In genomic region chr18:48300463-48300961, GRCh38 we compare ENCODE assay signal across 1 cellular context.
TF ChIP-seq lines count a peak whose summit lies in the region.

No MANE protein-coding gene starts in this region.

TF ChIP-seq in GM12878, 131 proteins besides CTCF, POLR2A, EP300 and RAD21 (continued from another document):
- no peak for TF ChIP-seq ZBTB4 (CRISPR knock-in tag; IDR thresholded peaks at IDR 0.05)
- TF ChIP-seq ATF3 (IDR thresholded peaks at IDR 0.05; ENCODE audit: borderline replicate concordance, extremely low read depth, low read depth, low read length) = no peak
- TF ChIP-seq CBX3 (IDR thresholded peaks at IDR 0.05; ENCODE audit: borderline replicate concordance, low read depth) = no peak
- no peak for TF ChIP-seq RB1 (IDR thresholded peaks at IDR 0.05; ENCODE audit: borderline replicate concordance)
- TF ChIP-seq ETV6 (conservative IDR thresholded peaks at IDR 0.05 in 1 of 2, IDR thresholded peaks at IDR 0.05 in 1 of 2; ENCODE audit: borderline replicate concordance in 1 of 2, low read depth in 1 of 2) = no peak
